Comparison of ENCODE assay signal across 12 cellular contexts in genomic region chr22:36471341-36471821, GRCh38. TPM values are rescaled to one million over a fixed set of nuclear protein-coding genes. Genes with fewer than 3 reads are reported as not detected.
DNase-seq lines count a peak whose midpoint lies in the region; ATAC-seq and TF ChIP-seq lines count a peak whose summit lies in the region.
"Had no signal": no experiment of that assay in that cellular context is flagged by ENCODE, and none has a peak within 500 bp of the region (broad histone marks: within the 10 kb centered on the region; RNA-seq: fewer than 3 reads in every experiment).

No MANE protein-coding gene starts in this region.

- no peak for ATAC-seq in HG03159 (IDR thresholded peaks at IDR 0.05; ENCODE audit: unreplicated experiment)

- peak overlapping the region; percentile 4 for H3K4me2 ChIP-seq in skeletal muscle satellite cell (ENCODE audit: low read length)

- H3K9ac ChIP-seq in adipocyte (ENCODE audit: low read length) = peak overlapping the region; percentile 46
- peak overlapping the region; percentile 47 for H3K9ac ChIP-seq in skeletal muscle satellite cell (ENCODE audit: low read depth, low read length)

- H3K4me1 ChIP-seq in adipocyte (ENCODE audit: control insufficient read depth, insufficient read depth, low read length) = peaks cover 34% of the 10 kb centered on the region
- peaks cover 59% of the 10 kb centered on the region for H3K4me1 ChIP-seq in skeletal muscle satellite cell (ENCODE audit: control insufficient read depth, insufficient read depth, low read length)

- H3K9me3 ChIP-seq in adipocyte (ENCODE audit: control insufficient read depth, low read length) = no peaks in the 10 kb centered on the region
- H3K9me3 ChIP-seq in skeletal muscle satellite cell (replicated peaks; ENCODE audit: low read length) = no peaks in the 10 kb centered on the region

- DNase-seq in EL = peak; percentile 83
- DNase-seq in adipocyte (ENCODE audit: low read depth) = no peak
- peak; percentile 75 for DNase-seq in fibroblast of mammary gland (ENCODE audit: low read depth)
- no peak for DNase-seq in kidney glomerular epithelial cell (lab: John Stamatoyannopoulos, UW)
- DNase-seq in NCI-H2029 (lab: John Stamatoyannopoulos, UW) = no peak
- DNase-seq in superior temporal gyrus (ENCODE audit: extremely low spot score) = no peak
- DNase-seq: activated T-cell treated with anti-CD3 and anti-CD28 coated beads for 4 hours; GDM1; NCI-H510A treated with DMSO at 0.1 percent for 48 hours; stimulated activated CD4-positive, alpha-beta T cell treated with anti-CD3 and anti-CD28 coated beads, Interleukin-15, amount 100 ng/mL, for 24 hours had no signal

- H3K4me3 ChIP-seq in adipocyte (ENCODE audit: low read length) (no peak overlapping the region), fibroblast of mammary gland (ENCODE audit: control insufficient read depth, low read depth, low read length) (no peak overlapping the region), skeletal muscle satellite cell (ENCODE audit: low read length) (no peak overlapping the region)

- H3K27me3 ChIP-seq in adipocyte (replicated peaks; ENCODE audit: control insufficient read depth, insufficient read depth, low read length) = no peaks in the 10 kb centered on the region
- H3K27me3 ChIP-seq in skeletal muscle satellite cell (ENCODE audit: control insufficient read depth, insufficient read depth, low read length) = no peaks in the 10 kb centered on the region

- H3K36me3 ChIP-seq in adipocyte (ENCODE audit: control insufficient read depth, insufficient read depth, low read length, severe bottlenecking) = peaks cover 51% of the 10 kb centered on the region
- peaks cover 30% of the 10 kb centered on the region for H3K36me3 ChIP-seq in skeletal muscle satellite cell (ENCODE audit: insufficient read depth, low read length)

- no peak for TF ChIP-seq CTCF in fibroblast of mammary gland (conservative IDR thresholded peaks at IDR 0.05; ENCODE audit: control insufficient read depth, insufficient read depth, low read depth, low read length)

RNA-seq across cellular contexts. Expression of gene TXN2, which starts 10.1 kb away (rescaled TPM):
- total RNA-seq in skeletal muscle satellite cell (2012; rRNA removed) = 23.1 and 36.3 TPM in 2 replicates

RNA-seq across cellular contexts. Expression of gene FOXRED2, which starts 35.5 kb away (rescaled TPM):
- total RNA-seq in skeletal muscle satellite cell (2012; rRNA removed) = 8.7 and 11.7 TPM in 2 replicates

RNA-seq across cellular contexts. Expression of gene EIF3D, which starts 57.6 kb away (rescaled TPM):
- total RNA-seq in skeletal muscle satellite cell (2012; rRNA removed) = 463 and 502 TPM in 2 replicates

Comparison
In these comparisons a context has a peak if more than half of its experiments do, and no peak if none do; other contexts are left out.
1. DNase-seq: peak in EL (single experiment) and fibroblast of mammary gland (single experiment); none in adipocyte (single experiment), kidney glomerular epithelial cell (single experiment), NCI-H2029 (single experiment) and superior temporal gyrus (single experiment).